ENCODE assay signal across 8 cellular contexts in the genomic region with DNA sequence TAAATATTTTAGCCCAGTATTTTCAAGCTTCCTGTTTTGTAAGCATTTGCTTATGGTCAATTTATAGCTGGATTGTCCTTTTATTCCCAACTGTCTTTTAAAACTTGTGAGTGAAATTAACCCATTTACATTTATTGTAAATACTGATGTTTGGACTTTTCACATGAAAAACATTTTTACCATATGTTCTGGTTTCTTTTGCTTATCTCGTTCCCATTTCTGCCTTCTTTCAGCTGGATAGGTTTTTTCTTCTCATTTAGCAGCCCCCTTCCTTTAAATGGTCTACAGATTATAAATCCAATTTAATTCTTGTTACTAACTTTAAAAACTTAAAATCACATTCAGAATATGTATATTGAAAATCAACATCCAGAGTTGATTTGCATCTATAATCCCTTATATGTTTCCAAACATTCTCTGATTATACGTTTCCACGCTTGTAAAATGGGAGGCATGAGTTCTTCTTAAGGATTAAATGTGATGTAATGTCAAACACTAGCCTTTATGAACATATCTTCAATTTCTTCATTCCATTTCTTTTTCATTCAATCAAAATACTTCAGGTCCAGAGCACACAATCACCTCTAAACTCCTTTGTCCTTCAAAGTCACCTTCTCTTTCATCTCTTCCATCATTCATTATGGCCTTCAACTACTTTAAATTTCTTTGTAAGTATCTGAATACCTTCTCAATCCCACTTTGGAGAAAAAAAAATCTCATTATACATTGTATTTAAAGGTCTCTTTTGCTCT. TPM values are rescaled to one million over a fixed set of nuclear protein-coding genes. Genes with fewer than 3 reads are reported as not detected.
DNase-seq lines count a peak whose midpoint lies in the region; ATAC-seq and TF ChIP-seq lines count a peak whose summit lies in the region.

No MANE protein-coding gene starts in this region.

- H3K4me3 Mint-ChIP-seq in activated B cell treated with CpG ODN at 0.5 μM for 24 hours = peak overlapping the region; percentile 96
- H3K4me3 Mint-ChIP-seq in stimulated activated naive CD8-positive, alpha-beta T cell treated with anti-CD3 and anti-CD28 coated beads, Interleukin-15, amount 100 ng/mL, for 72 hours = peak overlapping the region; percentile 93 to 94

- peaks cover 27% of the 10 kb centered on the region for H3K79me2 ChIP-seq in hepatocyte

- H3K9me3 Mint-ChIP-seq in activated B cell treated with CpG ODN at 0.5 μM for 24 hours = peaks cover 15% of the 10 kb centered on the region
- H3K9me3 Mint-ChIP-seq in stimulated activated naive CD8-positive, alpha-beta T cell treated with anti-CD3 and anti-CD28 coated beads, Interleukin-15, amount 100 ng/mL, for 72 hours = peaks cover 20 to 26% of the 10 kb centered on the region in 2 donors

- H3K27ac Mint-ChIP-seq in activated B cell treated with CpG ODN at 0.5 μM for 24 hours = peak overlapping the region; percentile 100
- peak overlapping the region; percentile 100 for H3K27ac Mint-ChIP-seq in stimulated activated naive CD8-positive, alpha-beta T cell treated with anti-CD3 and anti-CD28 coated beads, Interleukin-15, amount 100 ng/mL, for 72 hours

- peak overlapping the region; percentile 82 for H2AFZ ChIP-seq in hepatocyte

- POLR2A ChIA-PET in activated B cell treated with CpG ODN at 0.5 μM for 24 hours (lab: Charles Lee) = interaction anchor here (1.0 to 3.5 kb wide), 16 partner anchors 10 to 1113 kb away, joined by 3 to 38 read pairs (median 9); a partner anchor contains a TSS

- H3K36me3 Mint-ChIP-seq in activated B cell treated with CpG ODN at 0.5 μM for 24 hours (ENCODE audit: low read depth) = peaks cover 45% of the 10 kb centered on the region

- 96% methylated on average over 3 of the region's 3 CpGs for WGBS in hepatocyte (ENCODE audit: low lambda C conversion rate, missing lambda C conversion rate)

- no peaks in the 10 kb centered on the region for H3K36me3 ChIP-seq in hepatocyte (replicated peaks; ENCODE audit: insufficient read depth, low read depth)

- peaks cover 12% of the 10 kb centered on the region for H3K4me1 ChIP-seq in hepatocyte (ENCODE audit: insufficient read depth)

- H4K20me1 ChIP-seq in hepatocyte (ENCODE audit: insufficient read depth, poor library complexity, severe bottlenecking) = peaks cover 24% of the 10 kb centered on the region

- no peaks in the 10 kb centered on the region for H3K27me3 ChIP-seq in hepatocyte

- H3K4me1 Mint-ChIP-seq in activated B cell treated with CpG ODN at 0.5 μM for 24 hours = peaks cover 39% of the 10 kb centered on the region
- peaks cover 37% of the 10 kb centered on the region for H3K4me1 Mint-ChIP-seq in stimulated activated naive CD8-positive, alpha-beta T cell treated with anti-CD3 and anti-CD28 coated beads, Interleukin-15, amount 100 ng/mL, for 72 hours

- ATAC-seq in activated B cell treated with CpG ODN at 0.5 μM for 24 hours (ENCODE audit: low read depth) = no peak
- ATAC-seq in stimulated activated naive CD8-positive, alpha-beta T cell treated with anti-CD3 and anti-CD28 coated beads, Interleukin-15, amount 100 ng/mL, for 72 hours = no peak

- peak overlapping the region; percentile 98 for H3K27ac ChIP-seq in hepatocyte

- H3K27me3 Mint-ChIP-seq in activated B cell treated with CpG ODN at 0.5 μM for 24 hours = no peaks in the 10 kb centered on the region
- H3K27me3 Mint-ChIP-seq in stimulated activated naive CD8-positive, alpha-beta T cell treated with anti-CD3 and anti-CD28 coated beads, Interleukin-15, amount 100 ng/mL, for 72 hours = no peaks in the 10 kb centered on the region

- intact Hi-C loops in activated B cell treated with CpG ODN at 0.5 μM for 24 hours (cut with micrococcal nuclease) = loop anchor here (1.0 to 10.0 kb wide), 8 partner anchors 71 to 1615 kb away; a partner anchor contains a TSS

- no peak for TF ChIP-seq CTCF in activated B cell treated with CpG ODN at 0.5 μM for 24 hours (IDR thresholded peaks at IDR 0.05)
- no peak for TF ChIP-seq CTCF in hepatocyte (IDR thresholded peaks at IDR 0.05; ENCODE audit: poor library complexity)

- no peaks in the 10 kb centered on the region for H3K9me2 ChIP-seq in hepatocyte (replicated peaks; ENCODE audit: insufficient read depth)

- no peak overlapping the region for H3K4me3 ChIP-seq in hepatocyte

- CTCF ChIA-PET in activated B cell treated with CpG ODN at 0.5 μM for 24 hours (lab: Charles Lee) = interaction anchor here (3.0 kb wide), 1 partner anchor 219 kb away, joined by 20 read pairs; no protein-coding TSS in a partner anchor

- DNase-seq in NCI-H1092 treated with DMSO at 0.1 percent for 48 hours (lab: John Stamatoyannopoulos, UW) (peak; percentile 2), NCI-H1092 (lab: John Stamatoyannopoulos, UW) (no peak), activated B cell treated with CpG ODN at 0.5 μM for 24 hours (no peak), hepatocyte (ENCODE audit: low spot score) (no peak), mucosa of gallbladder (ENCODE audit: low spot score) (no peak), SK-N-DZ (ENCODE audit: low spot score) (no peak), HK-2 (ENCODE audit: unreplicated experiment) (no peak)
- no peak for DNase-seq in stimulated activated naive CD8-positive, alpha-beta T cell treated with anti-CD3 and anti-CD28 coated beads, Interleukin-15, amount 100 ng/mL, for 72 hours

- H3K4me2 ChIP-seq in hepatocyte = peak overlapping the region; percentile 70

- peaks cover 11% of the 10 kb centered on the region for H3K9me3 ChIP-seq in hepatocyte (ENCODE audit: low read depth)

RNA-seq across cellular contexts. Expression of a gene that starts 1.1 kb away (rescaled TPM):
- total RNA-seq in activated B cell treated with CpG ODN at 0.5 μM for 24 hours = 46.0 and 47.6 TPM in 2 replicates
- total RNA-seq in hepatocyte = 37.5 and 41.3 TPM in 2 replicates
- polyA plus RNA-seq in hepatocyte = 13.8 and 15.3 TPM in 2 replicates
- total RNA-seq in mucosa of gallbladder = 87.4 TPM
- polyA plus RNA-seq in SK-N-DZ (2014; cell fraction: cytosol; rRNA removed) = 20.5 and 21.7 TPM in 2 replicates
- 36.7 and 53.0 TPM in 2 replicates for polyA plus RNA-seq in SK-N-DZ (2014; cell fraction: nucleus; rRNA removed)
